ENCODE assay signal across 1 cellular context in the genomic region with DNA sequence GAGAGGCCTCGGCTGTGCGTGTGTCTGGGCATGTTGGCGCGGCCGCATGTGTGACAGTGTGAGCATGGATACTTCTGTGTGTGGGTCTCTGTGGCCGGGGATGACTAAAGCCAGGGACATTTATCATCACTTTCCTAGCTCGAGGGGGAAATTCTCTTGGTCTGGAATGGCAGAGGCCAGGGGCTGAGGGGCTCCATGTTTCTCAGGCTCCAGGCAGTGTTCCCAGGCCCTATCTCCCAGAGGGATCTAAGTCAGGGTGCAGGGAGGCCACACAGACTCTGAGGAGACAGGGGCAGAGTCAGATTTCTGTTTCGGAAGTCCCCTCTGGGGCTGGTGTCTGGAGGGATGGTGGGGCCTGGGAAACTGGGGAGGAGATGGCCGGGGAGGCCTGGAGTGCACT.
TF ChIP-seq lines count a peak whose summit lies in the region.

No MANE protein-coding gene starts in this region.

TF ChIP-seq in SK-N-SH treated with all-trans-retinoic acid at 6 μM for 48 hours, 23 proteins besides CTCF, POLR2A, EP300 and RAD21 (continued from another document):
- TF ChIP-seq, protein P1, sequence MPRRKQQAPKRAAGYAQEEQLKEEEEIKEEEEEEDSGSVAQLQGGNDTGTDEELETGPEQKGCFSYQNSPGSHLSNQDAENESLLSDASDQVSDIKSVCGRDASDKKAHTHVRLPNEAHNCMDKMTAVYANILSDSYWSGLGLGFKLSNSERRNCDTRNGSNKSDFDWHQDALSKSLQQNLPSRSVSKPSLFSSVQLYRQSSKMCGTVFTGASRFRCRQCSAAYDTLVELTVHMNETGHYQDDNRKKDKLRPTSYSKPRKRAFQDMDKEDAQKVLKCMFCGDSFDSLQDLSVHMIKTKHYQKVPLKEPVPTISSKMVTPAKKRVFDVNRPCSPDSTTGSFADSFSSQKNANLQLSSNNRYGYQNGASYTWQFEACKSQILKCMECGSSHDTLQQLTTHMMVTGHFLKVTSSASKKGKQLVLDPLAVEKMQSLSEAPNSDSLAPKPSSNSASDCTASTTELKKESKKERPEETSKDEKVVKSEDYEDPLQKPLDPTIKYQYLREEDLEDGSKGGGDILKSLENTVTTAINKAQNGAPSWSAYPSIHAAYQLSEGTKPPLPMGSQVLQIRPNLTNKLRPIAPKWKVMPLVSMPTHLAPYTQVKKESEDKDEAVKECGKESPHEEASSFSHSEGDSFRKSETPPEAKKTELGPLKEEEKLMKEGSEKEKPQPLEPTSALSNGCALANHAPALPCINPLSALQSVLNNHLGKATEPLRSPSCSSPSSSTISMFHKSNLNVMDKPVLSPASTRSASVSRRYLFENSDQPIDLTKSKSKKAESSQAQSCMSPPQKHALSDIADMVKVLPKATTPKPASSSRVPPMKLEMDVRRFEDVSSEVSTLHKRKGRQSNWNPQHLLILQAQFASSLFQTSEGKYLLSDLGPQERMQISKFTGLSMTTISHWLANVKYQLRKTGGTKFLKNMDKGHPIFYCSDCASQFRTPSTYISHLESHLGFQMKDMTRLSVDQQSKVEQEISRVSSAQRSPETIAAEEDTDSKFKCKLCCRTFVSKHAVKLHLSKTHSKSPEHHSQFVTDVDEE (CRISPR knock-in tag; IDR thresholded peaks at IDR 0.05), result no peak
- TF ChIP-seq TCF4 (CRISPR knock-in tag; IDR thresholded peaks at IDR 0.05; ENCODE audit: borderline replicate concordance), result no peak
- TF ChIP-seq, protein P2, sequence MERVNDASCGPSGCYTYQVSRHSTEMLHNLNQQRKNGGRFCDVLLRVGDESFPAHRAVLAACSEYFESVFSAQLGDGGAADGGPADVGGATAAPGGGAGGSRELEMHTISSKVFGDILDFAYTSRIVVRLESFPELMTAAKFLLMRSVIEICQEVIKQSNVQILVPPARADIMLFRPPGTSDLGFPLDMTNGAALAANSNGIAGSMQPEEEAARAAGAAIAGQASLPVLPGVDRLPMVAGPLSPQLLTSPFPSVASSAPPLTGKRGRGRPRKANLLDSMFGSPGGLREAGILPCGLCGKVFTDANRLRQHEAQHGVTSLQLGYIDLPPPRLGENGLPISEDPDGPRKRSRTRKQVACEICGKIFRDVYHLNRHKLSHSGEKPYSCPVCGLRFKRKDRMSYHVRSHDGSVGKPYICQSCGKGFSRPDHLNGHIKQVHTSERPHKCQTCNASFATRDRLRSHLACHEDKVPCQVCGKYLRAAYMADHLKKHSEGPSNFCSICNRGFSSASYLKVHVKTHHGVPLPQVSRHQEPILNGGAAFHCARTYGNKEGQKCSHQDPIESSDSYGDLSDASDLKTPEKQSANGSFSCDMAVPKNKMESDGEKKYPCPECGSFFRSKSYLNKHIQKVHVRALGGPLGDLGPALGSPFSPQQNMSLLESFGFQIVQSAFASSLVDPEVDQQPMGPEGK (CRISPR knock-in tag; IDR thresholded peaks at IDR 0.05; ENCODE audit: borderline replicate concordance), result no peak
- TF ChIP-seq ZC3H10 (CRISPR knock-in tag; IDR thresholded peaks at IDR 0.05), result no peak
- TF ChIP-seq ZNF8 (CRISPR knock-in tag; IDR thresholded peaks at IDR 0.05), result no peak
- no peak for TF ChIP-seq ZFP3 (CRISPR knock-in tag; IDR thresholded peaks at IDR 0.05)
